In genomic region chr10:86658261-86658741, GRCh38 we compare ENCODE assay signal across 29 cellular contexts. TPM values are rescaled to one million over a fixed set of nuclear protein-coding genes. Genes with fewer than 3 reads are reported as not detected.
DNase-seq lines count a peak whose midpoint lies in the region; ATAC-seq and TF ChIP-seq lines count a peak whose summit lies in the region.
"Had no signal": no experiment of that assay in that cellular context is flagged by ENCODE, and none has a peak within 500 bp of the region (broad histone marks: within the 10 kb centered on the region; RNA-seq: fewer than 3 reads in every experiment).

No MANE protein-coding gene starts in this region.

- no peak overlapping the region for H3K27ac ChIP-seq in mammary epithelial cell (ENCODE audit: insufficient read depth, low read depth, low read length)
- H3K27ac ChIP-seq: BLaER1 treated with 17β-estradiol and CSF1 and Interleukin-3, amounts not matched to agents 10 nM and 100 nM; brain microvascular endothelial cell; KMS-11; RWPE1 had no signal

- no peaks in the 10 kb centered on the region for H3K79me2 ChIP-seq in mammary epithelial cell (ENCODE audit: insufficient read depth, low read length)

- H3K36me3 Mint-ChIP-seq in natural killer cell treated with Interleukin-12 subunit alpha and Interleukin-12 subunit beta and Interleukin-15 and Interleukin-18, amount 100 ng/mL, for 72 hours, result no peaks in the 10 kb centered on the region
- H3K36me3 Mint-ChIP-seq in natural killer cell, result no peaks in the 10 kb centered on the region
- H3K36me3 Mint-ChIP-seq: naive thymus-derived CD4-positive, alpha-beta T cell had no signal

- CTCF ChIA-PET in mammary epithelial cell (lab: Charles Lee; ENCODE audit: low non-redundant PET), result no interaction called here

- BruUV-seq in mammary epithelial cell (replicated peaks; lab: Mats Ljungman, UMichigan), result no TSS peak

- H3K9ac ChIP-seq in mammary epithelial cell (ENCODE audit: insufficient read depth, low read length), result no peak overlapping the region
- H3K9ac ChIP-seq: BLaER1 treated with 17β-estradiol and CSF1 and Interleukin-3, amounts not matched to agents 10 nM and 100 nM; KMS-11 had no signal

- DNase-seq in natural killer cell treated with Interleukin-12 subunit alpha and Interleukin-12 subunit beta and Interleukin-15 and Interleukin-18, amount 100 ng/mL, for 72 hours (ENCODE audit: low spot score), result peak; percentile 57
- no peak for DNase-seq in natural killer cell
- DNase-seq in left ventricle myocardium superior, result peak; percentile 59
- peak; percentile 53 for DNase-seq in posterior vena cava (ENCODE audit: low spot score)
- no peak for DNase-seq in DMS153 (lab: John Stamatoyannopoulos, UW)
- DNase-seq in mammary epithelial cell, result no peak
- DNase-seq: activated CD4-positive, alpha-beta T cell treated with anti-CD3 and anti-CD28 coated beads for 4 hours; activated CD8-positive, alpha-beta memory T cell treated with anti-CD3 and anti-CD28 coated beads for 24 hours; brain microvascular endothelial cell; DND-41; effector memory CD4-positive, alpha-beta T cell; erythroblast; HCEC 1CT; midbrain; naive thymus-derived CD4-positive, alpha-beta T cell; NCI-H1436; NCI-H2107; NCI-H446 treated with DMSO at 0.1 percent for 48 hours; stimulated activated CD4-positive, alpha-beta T cell treated with anti-CD3 and anti-CD28 coated beads, Interleukin-12 subunit alpha, Interleukin-12 subunit beta, amount 100 ng/mL, for 4 hours; stimulated activated CD4-positive, alpha-beta T cell treated with anti-CD3 and anti-CD28 coated beads, Interleukin-4, amount 100 ng/mL, for 1 hour had no signal

- H3K4me2 ChIP-seq in mammary epithelial cell (ENCODE audit: insufficient read depth, low read depth, low read length), result no peak overlapping the region
- H3K4me2 ChIP-seq: BLaER1 treated with 17β-estradiol and CSF1 and Interleukin-3, amounts not matched to agents 10 nM and 100 nM; KMS-11 had no signal

- H3K36me3 ChIP-seq in mammary epithelial cell (ENCODE audit: insufficient read depth, low read length), result no peaks in the 10 kb centered on the region
- H3K36me3 ChIP-seq: BLaER1 treated with 17β-estradiol and CSF1 and Interleukin-3, amounts not matched to agents 10 nM and 100 nM; brain microvascular endothelial cell had no signal

- H3K4me3 Mint-ChIP-seq in natural killer cell treated with Interleukin-12 subunit alpha and Interleukin-12 subunit beta and Interleukin-15 and Interleukin-18, amount 100 ng/mL, for 72 hours, result no peak overlapping the region
- H3K4me3 Mint-ChIP-seq in natural killer cell, result no peak overlapping the region
- H3K4me3 Mint-ChIP-seq: naive thymus-derived CD4-positive, alpha-beta T cell had no signal

- H3K9me3 ChIP-seq in mammary epithelial cell (replicated peaks; ENCODE audit: insufficient read depth, low read length), result no peaks in the 10 kb centered on the region
- H3K9me3 ChIP-seq: BLaER1 treated with 17β-estradiol and CSF1 and Interleukin-3, amounts not matched to agents 10 nM and 100 nM; Caco-2 had no signal

- no peaks in the 10 kb centered on the region for H3K27me3 Mint-ChIP-seq in natural killer cell treated with Interleukin-12 subunit alpha and Interleukin-12 subunit beta and Interleukin-15 and Interleukin-18, amount 100 ng/mL, for 72 hours
- no peaks in the 10 kb centered on the region for H3K27me3 Mint-ChIP-seq in natural killer cell (ENCODE audit: low read depth in 2 of 2)

- H3K4me1 ChIP-seq in mammary epithelial cell (ENCODE audit: insufficient read depth, low read length), result no peaks in the 10 kb centered on the region
- H3K4me1 ChIP-seq: Caco-2 had no signal

- no peak overlapping the region for H2AFZ ChIP-seq in mammary epithelial cell (ENCODE audit: low read depth, low read length)

- intact Hi-C loops in natural killer cell (cut with micrococcal nuclease) (no loop called here), left ventricle myocardium superior (cut with micrococcal nuclease) (no loop called here), posterior vena cava (cut with DNase I) (no loop called here), mammary epithelial cell (cut with micrococcal nuclease) (no loop called here)

- H3K4me3 ChIP-seq in mammary epithelial cell (replicated peaks in 1 of 3; ENCODE audit: insufficient read depth in 1 of 3, low read depth in 2 of 3, low read length in 3 of 3), result no peak overlapping the region
- H3K4me3 ChIP-seq: BLaER1 treated with 17β-estradiol and CSF1 and Interleukin-3, amounts not matched to agents 10 nM and 100 nM had no signal

- no peak overlapping the region for H3K27ac Mint-ChIP-seq in natural killer cell treated with Interleukin-12 subunit alpha and Interleukin-12 subunit beta and Interleukin-15 and Interleukin-18, amount 100 ng/mL, for 72 hours
- H3K27ac Mint-ChIP-seq in natural killer cell, result no peak overlapping the region
- H3K27ac Mint-ChIP-seq: naive thymus-derived CD4-positive, alpha-beta T cell had no signal

- H3K27me3 ChIP-seq in mammary epithelial cell (ENCODE audit: insufficient read depth, low read length), result no peaks in the 10 kb centered on the region
- H3K27me3 ChIP-seq: BLaER1 treated with 17β-estradiol and CSF1 and Interleukin-3, amounts not matched to agents 10 nM and 100 nM; brain microvascular endothelial cell had no signal

- dilution Hi-C loops in mammary epithelial cell (cut with HindIII; ENCODE audit: low sequenced_read_pairs), result loop anchor here (10.0 kb wide), 1 partner anchor 46 kb away; no protein-coding TSS in a partner anchor

- in situ Hi-C loops in mammary epithelial cell (cut with MboI; ENCODE audit: low sequenced_read_pairs in 2 of 2), result no loop called here

- 86% methylated on average over 1 of the region's 12 CpGs for WGBS in mammary epithelial cell (ENCODE audit: low coverage, missing lambda C conversion rate)

- no peaks in the 10 kb centered on the region for H3K9me3 Mint-ChIP-seq in natural killer cell treated with Interleukin-12 subunit alpha and Interleukin-12 subunit beta and Interleukin-15 and Interleukin-18, amount 100 ng/mL, for 72 hours
- H3K9me3 Mint-ChIP-seq in natural killer cell, result no peaks in the 10 kb centered on the region
- H3K9me3 Mint-ChIP-seq: naive thymus-derived CD4-positive, alpha-beta T cell had no signal

- H4K20me1 ChIP-seq in mammary epithelial cell (ENCODE audit: insufficient read depth, low read length), result no peaks in the 10 kb centered on the region

- ATAC-seq in natural killer cell treated with Interleukin-12 subunit alpha and Interleukin-12 subunit beta and Interleukin-15 and Interleukin-18, amount 100 ng/mL, for 72 hours, result no peak
- ATAC-seq in natural killer cell (no peak), left ventricle myocardium superior (no peak), GM18502 (IDR thresholded peaks at IDR 0.05; ENCODE audit: poor library complexity, unreplicated experiment) (no peak)
- ATAC-seq: naive thymus-derived CD4-positive, alpha-beta T cell had no signal

- no peaks in the 10 kb centered on the region for H3K4me1 Mint-ChIP-seq in natural killer cell treated with Interleukin-12 subunit alpha and Interleukin-12 subunit beta and Interleukin-15 and Interleukin-18, amount 100 ng/mL, for 72 hours (ENCODE audit: low read depth in 2 of 2)
- no peaks in the 10 kb centered on the region for H3K4me1 Mint-ChIP-seq in natural killer cell
- H3K4me1 Mint-ChIP-seq: naive thymus-derived CD4-positive, alpha-beta T cell had no signal

- TF ChIP-seq CTCF in natural killer cell (IDR thresholded peaks at IDR 0.05), result no peak
- TF ChIP-seq CTCF in mammary epithelial cell (conservative IDR thresholded peaks at IDR 0.05 in 1 of 2, IDR thresholded peaks at IDR 0.05 in 1 of 2; ENCODE audit: extremely low read depth in 1 of 2, insufficient read depth in 1 of 2, low read depth in 1 of 2, low read length in 2 of 2), result no peak

RNA-seq across cellular contexts. Expression of gene OPN4, which starts 4.0 kb away (rescaled TPM):
- not detected for total RNA-seq in natural killer cell treated with Interleukin-12 subunit alpha and Interleukin-12 subunit beta and Interleukin-15 and Interleukin-18, amount 100 ng/mL, for 72 hours
- total RNA-seq in natural killer cell (not detected), left ventricle myocardium superior (0.25 TPM), posterior vena cava (not detected), mammary epithelial cell (not detected)
- polyA plus RNA-seq in mammary epithelial cell, result not detected
- polyA minus RNA-seq in mammary epithelial cell, result not detected
- total RNA-seq: Caco-2; HT1080; naive thymus-derived CD4-positive, alpha-beta T cell; OCI-LY7; T-helper 2 cell treated with Interferon-gamma antibody and Interleukin-4, amounts not matched to agents 100 ng/mL and 5 ng/mL, for 36 hours; ureter had no signal
- polyA plus RNA-seq: naive thymus-derived CD4-positive, alpha-beta T cell had no signal

RNA-seq across cellular contexts. Expression of gene LDB3, which starts 10.0 kb away (rescaled TPM):
- not detected for total RNA-seq in natural killer cell treated with Interleukin-12 subunit alpha and Interleukin-12 subunit beta and Interleukin-15 and Interleukin-18, amount 100 ng/mL, for 72 hours
- total RNA-seq in natural killer cell (under 1 TPM in 2 of 3 donors, not detected in 1; 0.11 to 0.12 TPM), left ventricle myocardium superior (1,459 TPM), posterior vena cava (10 to 100 TPM; 27.9 to 29.3 TPM), mammary epithelial cell (not detected)
- polyA plus RNA-seq in mammary epithelial cell, result not detected
- not detected for polyA minus RNA-seq in mammary epithelial cell
- total RNA-seq: HT1080 had no signal
- polyA plus RNA-seq: naive thymus-derived CD4-positive, alpha-beta T cell had no signal

Comparison
In these comparisons a context has a peak if more than half of its experiments do, and no peak if none do; other contexts are left out.
1. DNase-seq: peak in natural killer cell treated with Interleukin-12 subunit alpha and Interleukin-12 subunit beta and Interleukin-15 and Interleukin-18, amount 100 ng/mL, for 72 hours (single experiment), left ventricle myocardium superior (single experiment) and posterior vena cava (single experiment); none in natural killer cell (single experiment), DMS153 (single experiment) and mammary epithelial cell (single experiment).
2. RNA of gene LDB3, which starts 10.0 kb away (total RNA-seq): 1,459 TPM in left ventricle myocardium superior (single experiment); 27.9 to 29.3 TPM in posterior vena cava, 0.11 to 0.12 TPM in natural killer cell, not detected in natural killer cell treated with Interleukin-12 subunit alpha and Interleukin-12 subunit beta and Interleukin-15 and Interleukin-18, amount 100 ng/mL, for 72 hours and not detected in mammary epithelial cell; every median in the first group is over 10 times any median in the second.